ENCODE assay signal across 31 cellular contexts in the genomic region with DNA sequence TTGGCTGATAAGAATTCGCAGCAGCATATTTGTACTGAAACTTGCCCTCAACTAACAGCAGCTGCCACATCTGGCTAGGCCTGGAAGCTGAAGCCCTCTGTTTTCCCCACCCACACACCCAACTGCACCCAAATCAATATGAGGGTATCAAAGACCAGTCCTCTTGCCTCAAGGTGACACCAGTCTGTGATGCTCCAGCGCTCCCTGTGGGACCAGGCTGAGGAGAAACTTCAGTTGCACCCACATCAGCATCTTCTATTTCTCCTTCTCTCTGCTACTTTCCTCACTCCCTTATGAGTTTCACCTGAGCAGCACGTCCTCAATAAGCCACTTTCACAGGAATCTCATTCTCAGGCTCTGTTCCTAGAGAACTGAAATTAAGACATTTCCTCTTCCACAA.
"Had no signal": no experiment of that assay in that cellular context is flagged by ENCODE, and none has a peak within 500 bp of the region (broad histone marks: within the 10 kb centered on the region; RNA-seq: fewer than 3 reads in every experiment).

No MANE protein-coding gene starts in this region.

- H3K27ac Mint-ChIP-seq: naive thymus-derived CD8-positive, alpha-beta T cell; natural killer cell treated with Interleukin-12 subunit alpha and Interleukin-12 subunit beta and Interleukin-15 and Interleukin-18, amount 100 ng/mL, for 72 hours; nephron progenitor cell; progenitor cell of endocrine pancreas; stimulated activated naive B cell treated with anti-CD40 and anti-IgM and Interleukin-4, amounts not matched to agents 10 μg/mL and 1 μg/mL and 100 μg/mL, for 72 hours; stimulated activated naive CD8-positive, alpha-beta T cell treated with anti-CD3 and anti-CD28 coated beads, Interleukin-15, Interleukin-2, amounts not matched to agents 100 ng/mL and 50 ng/mL, for 24 hours had no signal

- H3K9me3 ChIP-seq: neutrophil, ovary, psoas muscle, spleen, stomach, thoracic aorta, thyroid gland, tibial nerve, upper lobe of left lung, vagina had no signal

- H3K4me2 ChIP-seq: smooth muscle cell had no signal

- ATAC-seq: naive thymus-derived CD8-positive, alpha-beta T cell; natural killer cell treated with Interleukin-12 subunit alpha and Interleukin-12 subunit beta and Interleukin-15 and Interleukin-18, amount 100 ng/mL, for 72 hours; psoas muscle; right cardiac atrium; sciatic nerve; stimulated activated naive B cell treated with anti-CD40 and anti-IgM and Interleukin-4, amounts not matched to agents 10 μg/mL and 1 μg/mL and 100 μg/mL, for 72 hours had no signal

- H3K27me3 ChIP-seq: neutrophil, ovary, spleen, stomach, thyroid gland, tibial nerve, upper lobe of left lung, vagina had no signal

- H2AFZ ChIP-seq: parathyroid adenoma had no signal

- H3K9ac ChIP-seq: parathyroid adenoma had no signal

- DNase-seq: naive B cell; naive thymus-derived CD8-positive, alpha-beta T cell; nephron progenitor cell; nucleus accumbens; ovary; psoas muscle; right cardiac atrium; spleen; stimulated activated CD4-positive, alpha-beta T cell treated with anti-CD3 and anti-CD28 coated beads, Interleukin-12 subunit alpha, Interleukin-12 subunit beta, amount 100 ng/mL, for 4 hours; stimulated activated CD4-positive, alpha-beta T cell treated with anti-CD3 and anti-CD28 coated beads, Interleukin-1b, Interleukin-23, amount 100 ng/mL, for 48 hours; stimulated activated CD4-positive, alpha-beta T cell treated with anti-CD3 and anti-CD28 coated beads, Interleukin-4, amount 100 ng/mL, for 1 hour; stimulated activated CD4-positive, alpha-beta T cell treated with anti-CD3 and anti-CD28 coated beads, Interleukin-4, amount 100 ng/mL, for 4 hours; stimulated activated CD8-positive, alpha-beta memory T cell treated with anti-CD3 and anti-CD28 coated beads, Interleukin-4, amount 100 ng/mL, for 48 hours; stimulated activated naive B cell treated with anti-CD40 and anti-IgM and Interleukin-4, amounts not matched to agents 10 μg/mL and 1 μg/mL and 100 μg/mL, for 72 hours; stimulated activated naive CD4-positive, alpha-beta T cell treated with Interleukin-2 at 50 U/mL for 16 hours; stomach; thyroid gland; trophoblast cell; upper lobe of left lung had no signal

- H3K27me3 Mint-ChIP-seq: naive B cell; naive thymus-derived CD8-positive, alpha-beta T cell; natural killer cell treated with Interleukin-12 subunit alpha and Interleukin-12 subunit beta and Interleukin-15 and Interleukin-18, amount 100 ng/mL, for 72 hours; progenitor cell of endocrine pancreas; stimulated activated naive B cell treated with anti-CD40 and anti-IgM and Interleukin-4, amounts not matched to agents 10 μg/mL and 1 μg/mL and 100 μg/mL, for 72 hours; stimulated activated naive CD8-positive, alpha-beta T cell treated with anti-CD3 and anti-CD28 coated beads, Interleukin-15, Interleukin-2, amounts not matched to agents 100 ng/mL and 50 ng/mL, for 24 hours had no signal

- H3K79me2 ChIP-seq: parathyroid adenoma had no signal

- H3K4me1 ChIP-seq: parathyroid adenoma, psoas muscle, stomach, thyroid gland, tibial nerve, upper lobe of left lung, vagina had no signal

- H3K27ac ChIP-seq: neutrophil, ovary, parathyroid adenoma, psoas muscle, skin epidermis, spleen, stomach, thoracic aorta, thyroid gland, tibial nerve, upper lobe of left lung, vagina had no signal

- H3K9me3 Mint-ChIP-seq: naive B cell; naive thymus-derived CD8-positive, alpha-beta T cell; natural killer cell treated with Interleukin-12 subunit alpha and Interleukin-12 subunit beta and Interleukin-15 and Interleukin-18, amount 100 ng/mL, for 72 hours; nephron progenitor cell; stimulated activated naive B cell treated with anti-CD40 and anti-IgM and Interleukin-4, amounts not matched to agents 10 μg/mL and 1 μg/mL and 100 μg/mL, for 72 hours; stimulated activated naive CD8-positive, alpha-beta T cell treated with anti-CD3 and anti-CD28 coated beads, Interleukin-15, Interleukin-2, amounts not matched to agents 100 ng/mL and 50 ng/mL, for 24 hours had no signal

- H3K36me3 ChIP-seq: neutrophil, ovary, spleen, stomach, thoracic aorta, thyroid gland, tibial nerve, upper lobe of left lung, vagina had no signal

- H3K4me3 Mint-ChIP-seq: naive B cell; naive thymus-derived CD8-positive, alpha-beta T cell; natural killer cell treated with Interleukin-12 subunit alpha and Interleukin-12 subunit beta and Interleukin-15 and Interleukin-18, amount 100 ng/mL, for 72 hours; nephron progenitor cell; stimulated activated naive B cell treated with anti-CD40 and anti-IgM and Interleukin-4, amounts not matched to agents 10 μg/mL and 1 μg/mL and 100 μg/mL, for 72 hours; stimulated activated naive CD8-positive, alpha-beta T cell treated with anti-CD3 and anti-CD28 coated beads, Interleukin-15, Interleukin-2, amounts not matched to agents 100 ng/mL and 50 ng/mL, for 24 hours had no signal

- H3K36me3 Mint-ChIP-seq: naive B cell; naive thymus-derived CD8-positive, alpha-beta T cell; natural killer cell treated with Interleukin-12 subunit alpha and Interleukin-12 subunit beta and Interleukin-15 and Interleukin-18, amount 100 ng/mL, for 72 hours; stimulated activated naive B cell treated with anti-CD40 and anti-IgM and Interleukin-4, amounts not matched to agents 10 μg/mL and 1 μg/mL and 100 μg/mL, for 72 hours had no signal

- H3K4me3 ChIP-seq: ovary, psoas muscle, skin epidermis, smooth muscle cell, spleen, stomach, thoracic aorta, thyroid gland, tibial nerve, upper lobe of left lung, vagina had no signal

- FAIRE-seq: urothelium cell line had no signal
